23 cellular contexts compared by ENCODE assay signal in the genomic region with DNA sequence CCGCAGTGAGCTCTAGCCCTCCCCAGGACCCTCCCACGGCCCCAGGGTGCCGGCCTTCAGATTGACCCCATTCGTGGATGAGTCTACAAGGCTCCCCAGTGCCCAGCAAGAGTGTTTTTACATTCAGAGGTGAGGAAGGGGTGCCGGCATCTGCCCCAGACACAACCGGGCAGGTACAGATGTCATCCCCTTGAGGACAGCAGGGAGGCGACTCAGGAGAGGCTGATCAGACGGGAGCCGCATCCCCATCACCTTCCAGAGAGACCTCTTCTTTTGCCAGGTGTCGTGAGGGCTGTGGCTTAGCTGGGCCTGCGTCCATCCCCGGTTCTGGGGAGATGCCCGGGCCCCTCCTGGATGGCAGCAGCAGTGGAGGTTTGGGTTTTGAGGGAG. TPM values are rescaled to one million over a fixed set of nuclear protein-coding genes. Genes with fewer than 3 reads are reported as not detected.
"Had no signal": no experiment of that assay in that cellular context is flagged by ENCODE, and none has a peak within 500 bp of the region (broad histone marks: within the 10 kb centered on the region; RNA-seq: fewer than 3 reads in every experiment).

No MANE protein-coding gene starts in this region.

- H3K9ac ChIP-seq: SK-N-SH had no signal

- H3K4me3 Mint-ChIP-seq: activated CD4-positive, alpha-beta memory T cell treated with anti-CD3 and anti-CD28 coated beads, Interleukin-2, amount 10 ng/mL, durations not matched to agents 7 days and 5 days; activated naive CD4-positive, alpha-beta T cell treated with anti-CD3 and anti-CD28 coated beads, Interleukin-2, amount 50 U/mL, for 24 hours; activated T-helper 17 cell treated with anti-CD3 and anti-CD28 coated beads, Interleukin-2, amount 50 U/mL, for 72 hours had no signal

- H3K36me3 ChIP-seq: ascending aorta, SJCRH30 had no signal

- H3K36me3 Mint-ChIP-seq: activated naive CD4-positive, alpha-beta T cell treated with anti-CD3 and anti-CD28 coated beads, Interleukin-2, amount 50 U/mL, for 24 hours had no signal

- H3K4me3 ChIP-seq: ascending aorta, body of pancreas, PC-9, SJCRH30 had no signal

- H3K4me2 ChIP-seq: PC-9, SK-N-SH had no signal

- H3K27me3 Mint-ChIP-seq: activated CD4-positive, alpha-beta memory T cell treated with anti-CD3 and anti-CD28 coated beads, Interleukin-2, amount 10 ng/mL, durations not matched to agents 7 days and 5 days had no signal

- FAIRE-seq: bronchial epithelial cell had no signal

- DNase-seq: activated CD4-positive, alpha-beta memory T cell treated with anti-CD3 and anti-CD28 coated beads, Interleukin-2, amount 10 ng/mL, durations not matched to agents 7 days and 5 days; activated CD4-positive, alpha-beta T cell treated with anti-CD3 and anti-CD28 coated beads, Interleukin-2, amount 50 U/mL, for 1 hour; activated CD4-positive, CD25-positive, alpha-beta regulatory T cell; activated gamma-delta T cell treated with Interleukin-2 at 50 U/mL for 16 hours; activated T-cell treated with anti-CD3 and anti-CD28 coated beads for 4 hours; activated T-cell treated with anti-CD3 and anti-CD28 coated beads, Interleukin-2, amount 50 U/mL, for 48 hours; MM.1S; NCI-H1105; NCI-H1436; NCI-H1694 treated with DMSO at 0.1 percent for 48 hours; NCI-H2081; NCI-H524; PC-9; SJCRH30; SK-N-SH had no signal

- H3K27me3 ChIP-seq: ascending aorta, body of pancreas, SJCRH30 had no signal

- H3K9me3 Mint-ChIP-seq: activated CD4-positive, alpha-beta memory T cell treated with anti-CD3 and anti-CD28 coated beads, Interleukin-2, amount 10 ng/mL, durations not matched to agents 7 days and 5 days; activated naive CD4-positive, alpha-beta T cell treated with anti-CD3 and anti-CD28 coated beads, Interleukin-2, amount 50 U/mL, for 24 hours; activated T-helper 17 cell treated with anti-CD3 and anti-CD28 coated beads, Interleukin-2, amount 50 U/mL, for 72 hours had no signal

- H3K9me3 ChIP-seq: ascending aorta, body of pancreas, SJCRH30, SK-N-SH had no signal

- ATAC-seq: activated T-helper 17 cell treated with anti-CD3 and anti-CD28 coated beads, Interleukin-2, amount 50 U/mL, for 72 hours; body of pancreas had no signal

- H3K27ac Mint-ChIP-seq: activated CD4-positive, alpha-beta memory T cell treated with anti-CD3 and anti-CD28 coated beads, Interleukin-2, amount 10 ng/mL, durations not matched to agents 7 days and 5 days; activated naive CD4-positive, alpha-beta T cell treated with anti-CD3 and anti-CD28 coated beads, Interleukin-2, amount 50 U/mL, for 24 hours; activated T-helper 17 cell treated with anti-CD3 and anti-CD28 coated beads, Interleukin-2, amount 50 U/mL, for 72 hours had no signal

- H3K27ac ChIP-seq: ascending aorta, body of pancreas, PC-9, SJCRH30, VCaP had no signal

RNA-seq across cellular contexts. Expression of a gene that starts 4.3 kb away (rescaled TPM):
- total RNA-seq: activated CD4-positive, alpha-beta memory T cell treated with anti-CD3 and anti-CD28 coated beads, Interleukin-2, amount 10 ng/mL, durations not matched to agents 7 days and 5 days; activated CD8-positive, alpha-beta memory T cell treated with anti-CD3 and anti-CD28 coated beads for 36 hours; activated T-helper 17 cell treated with anti-CD3 and anti-CD28 coated beads, Interleukin-2, amount 50 U/mL, for 72 hours; ascending aorta; body of pancreas; bronchial epithelial cell; PC-9; SJCRH30; T-helper 2 cell treated with Interferon-gamma antibody and Interleukin-4, amounts not matched to agents 100 ng/mL and 5 ng/mL, for 36 hours had no signal
- polyA plus RNA-seq: SK-N-SH had no signal
